ENCODE assay signal across 9 cellular contexts in genomic region chr6:131061041-131061770, GRCh38. TPM values are rescaled to one million over a fixed set of nuclear protein-coding genes. Genes with fewer than 3 reads are reported as not detected.
DNase-seq lines count a peak whose midpoint lies in the region; ATAC-seq and TF ChIP-seq lines count a peak whose summit lies in the region.
"Had no signal": no experiment of that assay in that cellular context is flagged by ENCODE, and none has a peak within 500 bp of the region (broad histone marks: within the 10 kb centered on the region; RNA-seq: fewer than 3 reads in every experiment).

No MANE protein-coding gene starts in this region.

- H3K4me3 ChIP-seq in SK-N-SH (ENCODE audit: low read depth in 2 of 2, low read length in 1 of 2) (no peak overlapping the region; a peak in 1 of 4 replicates), OCI-LY1 (ENCODE audit: low read depth, low read length, poor library complexity, severe bottlenecking) (peak overlapping the region; percentile 86), endodermal cell (ENCODE audit: low read length) (peak overlapping the region; percentile 92), prostate gland (peak overlapping the region; percentile 55 to 75)

- TF ChIP-seq RAD21 in SK-N-SH (IDR thresholded peaks at IDR 0.05; ENCODE audit: low read length) = no peak

- peaks cover 11% of the 10 kb centered on the region for H3K36me3 Mint-ChIP-seq in endodermal cell (ENCODE audit: low read depth)

- H3F3A ChIP-seq in SK-N-SH (replicated peaks; ENCODE audit: insufficient read depth) (peaks cover 7% of the 10 kb centered on the region), OCI-LY1 (ENCODE audit: insufficient read depth, low read length) (no peaks in the 10 kb centered on the region)

- peak overlapping the region; percentile 76 for H3K4me2 ChIP-seq in SK-N-SH
- H3K4me2 ChIP-seq in OCI-LY1 (ENCODE audit: low read length) = peak overlapping the region; percentile 91

- H3K9me3 Mint-ChIP-seq in endodermal cell = peaks cover 13% of the 10 kb centered on the region

- ATAC-seq in SK-N-SH treated with all-trans-retinoic acid at 6 μM for 48 hours = no peak

- DNase-seq in SK-N-SH (no peak), endodermal cell (peak; percentile 53), prostate gland (ENCODE audit: low spot score) (no peak), mucosa of gallbladder (ENCODE audit: low spot score) (no peak), germinal center (ENCODE audit: low spot score) (no peak), iPS-NIHi11 (ENCODE audit: low spot score) (no peak)

- no peak for TF ChIP-seq CTCF in SK-N-SH (IDR thresholded peaks at IDR 0.05)
- TF ChIP-seq CTCF in OCI-LY1 (IDR thresholded peaks at IDR 0.05; ENCODE audit: low read length) = no peak
- TF ChIP-seq CTCF in endodermal cell (conservative IDR thresholded peaks at IDR 0.05) = no peak
- no peak for TF ChIP-seq CTCF in prostate gland (IDR thresholded peaks at IDR 0.05)

- H3K27ac Mint-ChIP-seq in endodermal cell = peak overlapping the region; percentile 4

- no peaks in the 10 kb centered on the region for H4K20me1 ChIP-seq in SK-N-SH (ENCODE audit: insufficient read depth)
- H4K20me1 ChIP-seq in OCI-LY1 (ENCODE audit: insufficient read depth, low read length) = no peaks in the 10 kb centered on the region

- 10% methylated on average over 10 of the region's 10 CpGs for WGBS in SK-N-SH (ENCODE audit: low lambda C conversion rate)
- 58 to 60% methylated on average over 6 to 9 of the region's 10 CpGs for WGBS in endodermal cell (ENCODE audit: insufficient coverage in 1 of 2, insufficient read length in 1 of 2), 2 experiments
- 63% methylated on average over 10 of the region's 10 CpGs for WGBS in prostate gland

- peaks cover 13% of the 10 kb centered on the region for H3K27me3 Mint-ChIP-seq in endodermal cell (ENCODE audit: insufficient read depth)

- H3K27me3 ChIP-seq in SK-N-SH (ENCODE audit: insufficient read depth) (peaks cover 33% of the 10 kb centered on the region; the same call in 1 of the 2 replicates), OCI-LY1 (ENCODE audit: insufficient read depth, low read length) (no peaks in the 10 kb centered on the region), endodermal cell (ENCODE audit: control insufficient read depth, insufficient read depth, low read length, poor library complexity, severe bottlenecking) (no peaks in the 10 kb centered on the region), prostate gland (replicated peaks; ENCODE audit: insufficient read depth) (no peaks in the 10 kb centered on the region)

- POLR2A ChIA-PET in SK-N-SH (lab: Yijun Ruan, JAX) = no interaction called here

- intact Hi-C loops in prostate gland (cut with DNase I) = no loop called here

- H3K9ac ChIP-seq in SK-N-SH = no peak overlapping the region
- H3K9ac ChIP-seq in OCI-LY1 (ENCODE audit: low read length) = no peak overlapping the region
- H3K9ac ChIP-seq in endodermal cell (ENCODE audit: extremely low read depth, low read length, poor library complexity, severe bottlenecking) = peak overlapping the region; percentile 78

- TF ChIP-seq EP300 in SK-N-SH (IDR thresholded peaks at IDR 0.05; ENCODE audit: borderline replicate concordance in 1 of 2, low read depth in 1 of 2, low read length in 1 of 2) = no peak

- H3K4me1 Mint-ChIP-seq in endodermal cell = peaks cover 31% of the 10 kb centered on the region

- no peaks in the 10 kb centered on the region for H3K79me2 ChIP-seq in SK-N-SH (ENCODE audit: insufficient read depth)
- H3K79me2 ChIP-seq in OCI-LY1 (ENCODE audit: insufficient read depth, low read length) = no peaks in the 10 kb centered on the region

- peaks cover 0 to 5% of the 10 kb centered on the region in 2 experiments; a peak in 1 of 4 replicates for H3K4me1 ChIP-seq in SK-N-SH (ENCODE audit: control insufficient read depth in 1 of 2, insufficient read depth in 2 of 2, low read depth in 1 of 2, low read length in 1 of 2)
- H3K4me1 ChIP-seq in OCI-LY1 (ENCODE audit: insufficient read depth, low read length, severe bottlenecking) = peaks cover 12% of the 10 kb centered on the region
- peaks cover 3% of the 10 kb centered on the region for H3K4me1 ChIP-seq in endodermal cell (ENCODE audit: control insufficient read depth, insufficient read depth, low read length)
- no peaks in the 10 kb centered on the region for H3K4me1 ChIP-seq in prostate gland (replicated peaks)

- TF ChIP-seq POLR2A in prostate gland (IDR thresholded peaks at IDR 0.05) = no peak

- peak overlapping the region; percentile 86 for H3K4me3 Mint-ChIP-seq in endodermal cell

- H3K9me2 ChIP-seq in SK-N-SH = no peaks in the 10 kb centered on the region
- no peaks in the 10 kb centered on the region for H3K9me2 ChIP-seq in OCI-LY1 (ENCODE audit: low read depth, low read length)

- H3K36me3 ChIP-seq in SK-N-SH (replicated peaks in 1 of 2; ENCODE audit: control insufficient read depth in 1 of 2, insufficient read depth in 2 of 2, low read length in 1 of 2) (no peaks in the 10 kb centered on the region), OCI-LY1 (ENCODE audit: insufficient read depth, low read length) (no peaks in the 10 kb centered on the region), endodermal cell (ENCODE audit: control insufficient read depth, insufficient read depth, low read length) (peaks cover 7% of the 10 kb centered on the region), prostate gland (no peaks in the 10 kb centered on the region)

- no peak overlapping the region for H3K27ac ChIP-seq in SK-N-SH (ENCODE audit: low read depth in 2 of 2, low read length in 1 of 2)
- no peak overlapping the region for H3K27ac ChIP-seq in OCI-LY1 (ENCODE audit: low read depth, low read length, poor library complexity, severe bottlenecking)
- no peak overlapping the region for H3K27ac ChIP-seq in endodermal cell (ENCODE audit: low read depth, low read length)
- H3K27ac ChIP-seq in prostate gland = no peak overlapping the region
- H3K27ac ChIP-seq: C4-2B had no signal

- no peaks in the 10 kb centered on the region for H3K9me3 ChIP-seq in SK-N-SH
- no peaks in the 10 kb centered on the region for H3K9me3 ChIP-seq in OCI-LY1 (ENCODE audit: low read length)
- H3K9me3 ChIP-seq in endodermal cell (ENCODE audit: control insufficient read depth, low read length) = peaks cover 31% of the 10 kb centered on the region
- no peaks in the 10 kb centered on the region for H3K9me3 ChIP-seq in prostate gland

- H2AFZ ChIP-seq in SK-N-SH (ENCODE audit: low read depth) (no peak overlapping the region), OCI-LY1 (ENCODE audit: low read length) (no peak overlapping the region)

- CTCF ChIA-PET in SK-N-SH (lab: Yijun Ruan, JAX) = no interaction called here

TF ChIP-seq in SK-N-SH, 30 proteins besides CTCF, POLR2A, EP300 and RAD21 (continues in another document):
- TF ChIP-seq FOXJ3 (CRISPR knock-in tag; IDR thresholded peaks at IDR 0.05) (no peak), MEF2A (IDR thresholded peaks at IDR 0.05; ENCODE audit: borderline replicate concordance, low read depth) (no peak), GATA2 (CRISPR knock-in tag; IDR thresholded peaks at IDR 0.05) (no peak), EZH2phosphoT487 (IDR thresholded peaks at IDR 0.05; ENCODE audit: borderline replicate concordance, low read depth) (no peak), IRF3 (IDR thresholded peaks at IDR 0.05; ENCODE audit: low read depth, low read length) (no peak), MXI1 (IDR thresholded peaks at IDR 0.05; ENCODE audit: low read depth, low read length) (no peak), ELF1 (IDR thresholded peaks at IDR 0.05) (no peak), GABPA (IDR thresholded peaks at IDR 0.05; ENCODE audit: low read depth) (no peak), POLR2AphosphoS5 (IDR thresholded peaks at IDR 0.05; ENCODE audit: low read depth, low read length) (no peak), TCF12 (IDR thresholded peaks at IDR 0.05) (no peak), SMC3 (IDR thresholded peaks at IDR 0.05; ENCODE audit: low read depth, low read length) (no peak)

TF ChIP-seq in SK-N-SH treated with all-trans-retinoic acid at 6 μM for 48 hours, 23 proteins besides CTCF, POLR2A, EP300 and RAD21 (continues in another document):
- TF ChIP-seq BACH2 (CRISPR knock-in tag; IDR thresholded peaks at IDR 0.05; ENCODE audit: borderline replicate concordance) = no peak
- TF ChIP-seq ESRRG (CRISPR knock-in tag; IDR thresholded peaks at IDR 0.05) = no peak
- no peak for TF ChIP-seq ZFP30 (CRISPR knock-in tag; IDR thresholded peaks at IDR 0.05)
- no peak for TF ChIP-seq ZC3H10 (CRISPR knock-in tag; IDR thresholded peaks at IDR 0.05)
- no peak for TF ChIP-seq CREB5 (CRISPR knock-in tag; IDR thresholded peaks at IDR 0.05; ENCODE audit: low read depth)

RNA-seq across cellular contexts. Expression of gene EPB41L2, which starts 1.8 kb away (rescaled TPM):
- 1.4 and 1.9 TPM in 2 replicates for polyA plus RNA-seq in SK-N-SH (2012; rRNA removed)
- 1.5 and 1.9 TPM in 2 replicates for polyA plus RNA-seq in SK-N-SH (2012; cell fraction: cytosol; rRNA removed)
- 2.3 and 4.1 TPM in 2 replicates for polyA plus RNA-seq in SK-N-SH (2012; cell fraction: nucleus; rRNA removed)
- total RNA-seq in endodermal cell = 100 to 1,000 TPM; 160 to 189 TPM
- 62.9 TPM for polyA plus RNA-seq in endodermal cell (2013, experiment 1 of 2)
- polyA plus RNA-seq in endodermal cell (2013, experiment 2 of 2) = 65.7 TPM
- total RNA-seq in prostate gland = 100 to 1,000 TPM in 1 of 2 donors, 10 to 100 TPM in 1; 11.9 to 105 TPM
- 110 TPM for total RNA-seq in mucosa of gallbladder

Comparison
In these comparisons a context has a peak if more than half of its experiments do, and no peak if none do; other contexts are left out.
1. H3K4me3 ChIP-seq: peak in OCI-LY1 (single experiment), endodermal cell (single experiment) and prostate gland (2 of 2); none in SK-N-SH (0 of 2).